Comparison of ENCODE assay signal across 9 cellular contexts in genomic region chr10:60733189-60733815, GRCh38. TPM values are rescaled to one million over a fixed set of nuclear protein-coding genes. Genes with fewer than 3 reads are reported as not detected.
DNase-seq lines count a peak whose midpoint lies in the region; ATAC-seq, FAIRE-seq and TF ChIP-seq lines count a peak whose summit lies in the region.
"Had no signal": no experiment of that assay in that cellular context is flagged by ENCODE, and none has a peak within 500 bp of the region (broad histone marks: within the 10 kb centered on the region; RNA-seq: fewer than 3 reads in every experiment).

No MANE protein-coding gene starts in this region.

- H3K36me3 Mint-ChIP-seq in IgD-negative memory B cell: no peaks in the 10 kb centered on the region
- no peaks in the 10 kb centered on the region for H3K36me3 Mint-ChIP-seq in activated CD4-positive, alpha-beta memory T cell treated with anti-CD3 and anti-CD28 coated beads for 36 hours
- no peaks in the 10 kb centered on the region for H3K36me3 Mint-ChIP-seq in naive thymus-derived CD8-positive, alpha-beta T cell

- H3K27me3 Mint-ChIP-seq in IgD-negative memory B cell: peaks cover 2% of the 10 kb centered on the region
- H3K27me3 Mint-ChIP-seq in activated CD4-positive, alpha-beta memory T cell treated with anti-CD3 and anti-CD28 coated beads for 36 hours: peaks cover 2% of the 10 kb centered on the region
- peaks cover 0 to 19% (median 9%) of the 10 kb centered on the region in 5 donors for H3K27me3 Mint-ChIP-seq in naive thymus-derived CD8-positive, alpha-beta T cell

- H3K4me1 Mint-ChIP-seq in IgD-negative memory B cell: peaks cover 17 to 29% (median 25%) of the 10 kb centered on the region in 3 donors
- H3K4me1 Mint-ChIP-seq in activated CD4-positive, alpha-beta memory T cell treated with anti-CD3 and anti-CD28 coated beads for 36 hours (ENCODE audit: low read depth): peaks cover 27% of the 10 kb centered on the region
- H3K4me1 Mint-ChIP-seq in naive thymus-derived CD8-positive, alpha-beta T cell: peaks cover 12 to 38% (median 27%) of the 10 kb centered on the region in 4 donors

- no peaks in the 10 kb centered on the region for H4K20me1 ChIP-seq in endothelial cell of umbilical vein (replicated peaks; ENCODE audit: control insufficient read depth, extremely low read depth, insufficient read depth, low read length)

- no peak overlapping the region for H3K27ac ChIP-seq in endothelial cell of umbilical vein (ENCODE audit: insufficient read depth, low read depth, low read length)

- no peak overlapping the region for H3K9ac ChIP-seq in endothelial cell of umbilical vein (replicated peaks; ENCODE audit: extremely low read depth, insufficient read depth, low read length)

- no peaks in the 10 kb centered on the region for H3K36me3 ChIP-seq in endothelial cell of umbilical vein (ENCODE audit: control insufficient read depth in 2 of 2, extremely low read depth in 1 of 2, insufficient read depth in 2 of 2, low read length in 2 of 2)

- H3K4me2 ChIP-seq in endothelial cell of umbilical vein (ENCODE audit: insufficient read depth, low read length): peak overlapping the region; percentile 13

- peaks cover 49 to 81% of the 10 kb centered on the region in 2 experiments for H3K27me3 ChIP-seq in endothelial cell of umbilical vein (ENCODE audit: control insufficient read depth in 2 of 2, insufficient read depth in 2 of 2, low read length in 2 of 2)

- peaks cover 5% of the 10 kb centered on the region for H3K4me1 ChIP-seq in endothelial cell of umbilical vein (ENCODE audit: control insufficient read depth, extremely low read depth, insufficient read depth, low read length)

- intact Hi-C loops in activated CD4-positive, alpha-beta memory T cell treated with anti-CD3 and anti-CD28 coated beads for 36 hours (cut with micrococcal nuclease): loop anchor here (2.0 to 5.0 kb wide), 4 partner anchors 35 to 196 kb away; partner anchors contain the start of gene CDK1
- intact Hi-C loops in endothelial cell of umbilical vein (cut with micrococcal nuclease): no loop called here

- H3K4me3 Mint-ChIP-seq in IgD-negative memory B cell: peak overlapping the region; percentile 74 to 92 (median 90)
- H3K4me3 Mint-ChIP-seq in activated CD4-positive, alpha-beta memory T cell treated with anti-CD3 and anti-CD28 coated beads for 36 hours: peak overlapping the region; percentile 68
- peak overlapping the region; percentile 23 to 89 (median 68) for H3K4me3 Mint-ChIP-seq in naive thymus-derived CD8-positive, alpha-beta T cell

- ATAC-seq in GM21423 (IDR thresholded peaks at IDR 0.05; ENCODE audit: unreplicated experiment): peak; percentile 60
- peak; percentile 77 to 86 for ATAC-seq in naive thymus-derived CD8-positive, alpha-beta T cell

- no peaks in the 10 kb centered on the region for H3K79me2 ChIP-seq in endothelial cell of umbilical vein (ENCODE audit: control insufficient read depth, insufficient read depth, low read length)

- H3K9me3 Mint-ChIP-seq in IgD-negative memory B cell: no peaks in the 10 kb centered on the region
- H3K9me3 Mint-ChIP-seq in activated CD4-positive, alpha-beta memory T cell treated with anti-CD3 and anti-CD28 coated beads for 36 hours: no peaks in the 10 kb centered on the region
- no peaks in the 10 kb centered on the region for H3K9me3 Mint-ChIP-seq in naive thymus-derived CD8-positive, alpha-beta T cell

- DNase-seq in DMS53 treated with DMSO at 0.1 percent for 48 hours (lab: John Stamatoyannopoulos, UW; ENCODE audit: unreplicated experiment) (peak; percentile 63), endothelial cell of umbilical vein (ENCODE audit: low read depth, low spot score) (no peak), ureter (ENCODE audit: low spot score) (peak; percentile 54), dedifferentiated amniotic fluid mesenchymal stem cell (ENCODE audit: extremely low spot score) (no peak)
- peak; percentile 55 for DNase-seq in activated CD4-positive, alpha-beta memory T cell treated with anti-CD3 and anti-CD28 coated beads for 36 hours
- DNase-seq in naive thymus-derived CD8-positive, alpha-beta T cell: peak; percentile 4 to 60 (median 34)

- H3K9me1 ChIP-seq in endothelial cell of umbilical vein (replicated peaks; ENCODE audit: control insufficient read depth, extremely low read depth, insufficient read depth, low read length): no peaks in the 10 kb centered on the region

- CTCF ChIA-PET in activated CD4-positive, alpha-beta memory T cell treated with anti-CD3 and anti-CD28 coated beads for 36 hours (lab: Charles Lee): interaction anchor here (0.6 to 0.9 kb wide), 2 partner anchors 35 to 827 kb away, joined by 3 to 4 read pairs; partner anchors contain the start of gene CCDC6
- CTCF ChIA-PET in endothelial cell of umbilical vein (lab: Charles Lee): interaction anchor here (1.2 kb wide), 1 partner anchor 14 kb away, joined by 3 read pairs; no protein-coding TSS in a partner anchor

- BruUV-seq in endothelial cell of umbilical vein (replicated peaks; lab: Mats Ljungman, UMichigan): no TSS peak

- peak overlapping the region in 1 of 3 donors; percentile 94 for H3K27ac Mint-ChIP-seq in IgD-negative memory B cell
- H3K27ac Mint-ChIP-seq in activated CD4-positive, alpha-beta memory T cell treated with anti-CD3 and anti-CD28 coated beads for 36 hours: no peak overlapping the region
- H3K27ac Mint-ChIP-seq in naive thymus-derived CD8-positive, alpha-beta T cell: peak overlapping the region in 3 of 10 donors; percentile 41 to 78 (median 56)

- TF ChIP-seq CTCF in endothelial cell of umbilical vein (IDR thresholded peaks at IDR 0.05; ENCODE audit: extremely low read depth in 1 of 2, insufficient read depth in 1 of 2, low read depth in 1 of 2, low read length in 2 of 2): peak; percentile 19

- peak overlapping the region in 1 of 3 experiments; percentile 28 for H3K4me3 ChIP-seq in endothelial cell of umbilical vein (replicated peaks in 1 of 3; ENCODE audit: insufficient read depth in 1 of 3, low read depth in 1 of 3, low read length in 3 of 3)

- POLR2A ChIA-PET in activated CD4-positive, alpha-beta memory T cell treated with anti-CD3 and anti-CD28 coated beads for 36 hours (lab: Charles Lee): interaction anchor here (0.5 kb wide), 1 partner anchor 689 kb away, joined by 3 read pairs; no protein-coding TSS in a partner anchor
- POLR2A ChIA-PET in endothelial cell of umbilical vein (lab: Charles Lee): no interaction called here
- POLR2A ChIA-PET in naive thymus-derived CD8-positive, alpha-beta T cell (lab: Charles Lee): no interaction called here

- FAIRE-seq in endothelial cell of umbilical vein (lab: Jason Lieb, UNC): no peak
- FAIRE-seq: TTC549 had no signal

- peak overlapping the region; percentile 44 for H2AFZ ChIP-seq in endothelial cell of umbilical vein (ENCODE audit: low read depth, low read length)

- TF ChIP-seq POLR2A in endothelial cell of umbilical vein (IDR thresholded peaks at IDR 0.05; ENCODE audit: low read depth, low read length): no peak

- no peaks in the 10 kb centered on the region for H3K9me3 ChIP-seq in endothelial cell of umbilical vein (replicated peaks; ENCODE audit: control insufficient read depth, insufficient read depth, low read length)

- dilution Hi-C loops in endothelial cell of umbilical vein (cut with MboI; ENCODE audit: extremely low pct_ligation_motif_present, low sequenced_read_pairs): no loop called here

TF ChIP-seq in endothelial cell of umbilical vein, 7 proteins besides CTCF, POLR2A, EP300 and RAD21:
- no peak for TF ChIP-seq JUN (IDR thresholded peaks at IDR 0.05; ENCODE audit: borderline replicate concordance, insufficient read depth, insufficient read length, low read depth)
- peak; percentile 74 for TF ChIP-seq EZH2 (IDR thresholded peaks at IDR 0.05; ENCODE audit: borderline replicate concordance, low read depth, low read length, severe bottlenecking)

RNA-seq across cellular contexts. Expression of gene CDK1, which starts 45.0 kb away (rescaled TPM):
- polyA plus RNA-seq in IgD-negative memory B cell: 0.46 TPM
- 100 to 1,000 TPM; 153 TPM for total RNA-seq in activated CD4-positive, alpha-beta memory T cell treated with anti-CD3 and anti-CD28 coated beads for 36 hours
- total RNA-seq in endothelial cell of umbilical vein: 70.1 and 71.6 TPM in 2 replicates
- polyA plus RNA-seq in endothelial cell of umbilical vein: 13.6 and 19.9 TPM in 2 replicates
- polyA plus RNA-seq in endothelial cell of umbilical vein (2011; cell fraction: cytosol; rRNA removed): 30.1 and 32.7 TPM in 2 replicates
- polyA plus RNA-seq in endothelial cell of umbilical vein (2011; cell fraction: nucleus; rRNA removed): 28.8 and 65.8 TPM in 2 replicates
- 30.5 and 57.9 TPM in 2 replicates for polyA plus RNA-seq in endothelial cell of umbilical vein (2012)
- 13.1 and 13.7 TPM in 2 replicates for polyA minus RNA-seq in endothelial cell of umbilical vein
- polyA minus RNA-seq in endothelial cell of umbilical vein (2011; cell fraction: cytosol; rRNA and poly(A)+ RNA removed): 32.7 TPM
- 18.4 and 41.8 TPM in 2 replicates for polyA minus RNA-seq in endothelial cell of umbilical vein (2011; cell fraction: nucleus; rRNA and poly(A)+ RNA removed)
- under 1 TPM; 0.22 to 0.73 TPM for total RNA-seq in naive thymus-derived CD8-positive, alpha-beta T cell
- under 1 TPM in 2 of 3 donors, not detected in 1; 0.31 to 0.56 TPM for polyA plus RNA-seq in naive thymus-derived CD8-positive, alpha-beta T cell
- 2.4 TPM for total RNA-seq in ureter

Comparison
In these comparisons a context has a peak if more than half of its experiments do, and no peak if none do; other contexts are left out.
1. DNase-seq: peak in DMS53 treated with DMSO at 0.1 percent for 48 hours (single experiment), activated CD4-positive, alpha-beta memory T cell treated with anti-CD3 and anti-CD28 coated beads for 36 hours (single experiment), naive thymus-derived CD8-positive, alpha-beta T cell (10 of 10) and ureter (single experiment); none in endothelial cell of umbilical vein (single experiment) and dedifferentiated amniotic fluid mesenchymal stem cell (single experiment).
2. RNA of gene CDK1, which starts 45.0 kb away (total RNA-seq): 153 TPM in activated CD4-positive, alpha-beta memory T cell treated with anti-CD3 and anti-CD28 coated beads for 36 hours and 70.1 to 71.6 TPM in endothelial cell of umbilical vein; 2.4 TPM in ureter (single experiment) and 0.22 to 0.73 TPM in naive thymus-derived CD8-positive, alpha-beta T cell; every median in the first group is over 10 times any median in the second.
3. Peak in every context shown above with its lines, with median percentiles within 50 percentile points of each other: H3K4me3 Mint-ChIP-seq.